In genomic region chr2:160376576-160376975, GRCh38 we compare ENCODE assay signal across 11 cellular contexts.
DNase-seq lines count a peak whose midpoint lies in the region; ATAC-seq, FAIRE-seq and TF ChIP-seq lines count a peak whose summit lies in the region.
"Had no signal": no experiment of that assay in that cellular context is flagged by ENCODE, and none has a peak within 500 bp of the region (broad histone marks: within the 10 kb centered on the region; RNA-seq: fewer than 3 reads in every experiment).

No MANE protein-coding gene starts in this region.

- no peak for ATAC-seq in HG03196 (IDR thresholded peaks at IDR 0.05; ENCODE audit: unreplicated experiment)

- dilution Hi-C loops in keratinocyte (cut with MboI; ENCODE audit: extremely low pct_ligation_motif_present, low sequenced_read_pairs) = no loop called here

- H3K27ac ChIP-seq in Karpas-422 (ENCODE audit: low read length) (no peak overlapping the region), keratinocyte (ENCODE audit: control insufficient read depth, insufficient read depth, low read length) (peak overlapping the region; percentile 51), suprapubic skin (peak overlapping the region; percentile 26)
- no peak overlapping the region for H3K27ac ChIP-seq in CD4-positive, alpha-beta memory T cell (ENCODE audit: low read depth, low read length)

- no peak for TF ChIP-seq CTCF in cardiac fibroblast (IDR thresholded peaks at IDR 0.05; ENCODE audit: low read depth, low read length)
- TF ChIP-seq CTCF in keratinocyte (optimal IDR thresholded peaks at IDR 0.05 in 1 of 3, IDR thresholded peaks at IDR 0.05 in 1 of 3, conservative IDR thresholded peaks at IDR 0.05 in 1 of 3; ENCODE audit: extremely low read depth in 1 of 3, insufficient read depth in 2 of 3, low read length in 3 of 3) = no peak
- TF ChIP-seq CTCF in suprapubic skin (IDR thresholded peaks at IDR 0.05) = no peak

- no peaks in the 10 kb centered on the region for H3K27me3 ChIP-seq in Karpas-422 (ENCODE audit: low read length)
- no peaks in the 10 kb centered on the region for H3K27me3 ChIP-seq in keratinocyte (ENCODE audit: control insufficient read depth, extremely low read depth, insufficient read depth, low read length)
- no peaks in the 10 kb centered on the region for H3K27me3 ChIP-seq in suprapubic skin
- H3K27me3 ChIP-seq in CD4-positive, alpha-beta memory T cell (ENCODE audit: insufficient read depth, low read length) = no peaks in the 10 kb centered on the region

- no peak overlapping the region for H3K4me2 ChIP-seq in Karpas-422 (ENCODE audit: low read depth, low read length, poor library complexity, severe bottlenecking)
- H3K4me2 ChIP-seq in keratinocyte (ENCODE audit: control insufficient read depth, extremely low read depth, insufficient read depth, low read depth, low read length) = peak overlapping the region; percentile 15

- H4K20me1 ChIP-seq in Karpas-422 (ENCODE audit: insufficient read depth, low read depth, low read length) (no peaks in the 10 kb centered on the region), keratinocyte (ENCODE audit: control insufficient read depth, extremely low read depth, insufficient read depth, low read length) (no peaks in the 10 kb centered on the region)

- no peaks in the 10 kb centered on the region for H3K27me3 Mint-ChIP-seq in CD4-positive, alpha-beta memory T cell

- H3K36me3 ChIP-seq in Karpas-422 (ENCODE audit: insufficient read depth, low read length) (no peaks in the 10 kb centered on the region), keratinocyte (ENCODE audit: control insufficient read depth in 2 of 2, extremely low read depth in 1 of 2, insufficient read depth in 2 of 2, low read length in 2 of 2) (peaks cover 0 to 1% of the 10 kb centered on the region in 2 experiments), suprapubic skin (no peaks in the 10 kb centered on the region)
- H3K36me3 ChIP-seq in CD4-positive, alpha-beta memory T cell (ENCODE audit: insufficient read depth, low read length) = no peaks in the 10 kb centered on the region

- DNase-seq in Karpas-422 (peak; percentile 7), cardiac fibroblast (ENCODE audit: low read depth in 2 of 2) (peak; percentile 82 to 94), keratinocyte (ENCODE audit: low read depth, low spot score) (no peak), suprapubic skin (ENCODE audit: low spot score in 2 of 2) (no peak), NCI-H748 (lab: John Stamatoyannopoulos, UW; ENCODE audit: unreplicated experiment) (no peak), NCI-H1092 (lab: John Stamatoyannopoulos, UW) (no peak)
- no peak for DNase-seq in CD4-positive, alpha-beta memory T cell
- DNase-seq: DND-41, NCI-H1436, OCI-M1 had no signal

- no peaks in the 10 kb centered on the region for H3K4me1 ChIP-seq in Karpas-422 (ENCODE audit: low read length)
- H3K4me1 ChIP-seq in keratinocyte (ENCODE audit: control insufficient read depth, extremely low read depth, insufficient read depth, low read length) = peaks cover 55% of the 10 kb centered on the region
- peaks cover 89% of the 10 kb centered on the region for H3K4me1 ChIP-seq in suprapubic skin
- H3K4me1 ChIP-seq in CD4-positive, alpha-beta memory T cell (ENCODE audit: insufficient read depth, low read length) = peaks cover 86% of the 10 kb centered on the region

- no peak for FAIRE-seq in keratinocyte (lab: Jason Lieb, UNC)

- H3K36me3 Mint-ChIP-seq in CD4-positive, alpha-beta memory T cell = peaks cover 0 to 2% of the 10 kb centered on the region in 2 donors

- H3K9me2 ChIP-seq in Karpas-422 (replicated peaks; ENCODE audit: insufficient read depth, low read length) = no peaks in the 10 kb centered on the region

- POLR2A ChIA-PET in CD4-positive, alpha-beta memory T cell (lab: Charles Lee; ENCODE audit: partially characterized antibody) = interaction anchor here (1.2 to 1.3 kb wide), 2 partner anchors 16 to 664 kb away, joined by 4 read pairs; partner anchors contain the start of gene MARCHF7

- H3K9me3 Mint-ChIP-seq in CD4-positive, alpha-beta memory T cell = no peaks in the 10 kb centered on the region

- H3K27ac Mint-ChIP-seq in CD4-positive, alpha-beta memory T cell = peak overlapping the region in 2 of 7 donors; percentile 36 to 65

- peak overlapping the region in 2 of 8 donors; percentile 9 to 45 for H3K4me3 Mint-ChIP-seq in CD4-positive, alpha-beta memory T cell

- H2AFZ ChIP-seq in Karpas-422 (ENCODE audit: low read length) (no peak overlapping the region), keratinocyte (ENCODE audit: control insufficient read depth, low read length) (no peak overlapping the region)

- H3K4me3 ChIP-seq in Karpas-422 (ENCODE audit: low read length) (no peak overlapping the region), cardiac fibroblast (replicated peaks in 1 of 2; ENCODE audit: low read depth in 2 of 2, low read length in 2 of 2) (no peak overlapping the region), keratinocyte (ENCODE audit: control insufficient read depth in 2 of 3, extremely low read depth in 1 of 3, insufficient read depth in 2 of 3, low read depth in 1 of 3, low read length in 3 of 3) (no peak overlapping the region), suprapubic skin (no peak overlapping the region)
- no peak overlapping the region for H3K4me3 ChIP-seq in CD4-positive, alpha-beta memory T cell (ENCODE audit: low read length in 2 of 2)

- intact Hi-C loops in CD4-positive, alpha-beta memory T cell (cut with micrococcal nuclease) = loop anchor here (2.0 kb wide), 1 partner anchor 14 kb away; no protein-coding TSS in a partner anchor

- peaks cover 71 to 96% (median 86%) of the 10 kb centered on the region in 4 donors for H3K4me1 Mint-ChIP-seq in CD4-positive, alpha-beta memory T cell

- 66% methylated on average over 4 of the region's 4 CpGs for WGBS in suprapubic skin

- no peak overlapping the region for H3K9ac ChIP-seq in Karpas-422 (ENCODE audit: low read length)
- H3K9ac ChIP-seq in keratinocyte (ENCODE audit: control insufficient read depth, extremely low read depth, insufficient read depth, low read length) = no peak overlapping the region

- TF ChIP-seq POLR2A in suprapubic skin (IDR thresholded peaks at IDR 0.05) = no peak

- H3K79me2 ChIP-seq in Karpas-422 (ENCODE audit: low read length) = no peaks in the 10 kb centered on the region
- H3K79me2 ChIP-seq in keratinocyte (ENCODE audit: control insufficient read depth, insufficient read depth, low read length) = peaks cover 96% of the 10 kb centered on the region

- CTCF ChIA-PET in CD4-positive, alpha-beta memory T cell (lab: Charles Lee; ENCODE audit: partially characterized antibody) = interaction anchor here (0.5 to 2.6 kb wide), 8 partner anchors 11 to 921 kb away, joined by 3 to 11 read pairs (median 3); no protein-coding TSS in a partner anchor

- H3K9me1 ChIP-seq in keratinocyte (ENCODE audit: control insufficient read depth, extremely low read depth, insufficient read depth, low read length) = peaks cover 2% of the 10 kb centered on the region

- TF ChIP-seq EP300 in suprapubic skin (IDR thresholded peaks at IDR 0.05) = no peak

- H3K9me3 ChIP-seq in Karpas-422 (ENCODE audit: low read length) = no peaks in the 10 kb centered on the region
- no peaks in the 10 kb centered on the region for H3K9me3 ChIP-seq in keratinocyte (ENCODE audit: control insufficient read depth, low read depth, low read length)
- no peaks in the 10 kb centered on the region for H3K9me3 ChIP-seq in suprapubic skin
- H3K9me3 ChIP-seq in CD4-positive, alpha-beta memory T cell (ENCODE audit: control insufficient read depth in 1 of 2, low read length in 2 of 2) = no peaks in the 10 kb centered on the region

Comparison
In these comparisons a context has a peak if more than half of its experiments do, and no peak if none do; other contexts are left out.
1. DNase-seq: peak in Karpas-422 (single experiment) and cardiac fibroblast (2 of 2); none in keratinocyte (single experiment), suprapubic skin (0 of 2), NCI-H748 (single experiment), NCI-H1092 (single experiment) and CD4-positive, alpha-beta memory T cell (0 of 5).
2. H3K27ac ChIP-seq: peak in keratinocyte (single experiment) and suprapubic skin (single experiment); none in Karpas-422 (single experiment) and CD4-positive, alpha-beta memory T cell (single experiment).